10 cellular contexts compared by ENCODE assay signal in the genomic region with DNA sequence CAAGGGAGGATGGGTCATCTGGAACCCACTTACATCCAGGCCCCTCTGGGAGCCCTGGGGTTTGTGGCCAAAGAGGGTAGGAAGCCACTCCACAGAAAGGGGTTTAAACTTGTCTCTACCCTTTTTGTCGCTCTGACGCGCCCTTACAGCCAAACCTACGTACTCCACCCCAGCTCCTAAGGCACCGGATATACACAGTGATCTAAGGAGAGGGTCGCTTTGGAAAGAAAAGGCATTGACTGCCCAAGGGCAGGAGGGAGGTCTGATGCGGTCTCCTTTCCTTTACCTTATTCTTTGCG. TPM values are rescaled to one million over a fixed set of nuclear protein-coding genes. Genes with fewer than 3 reads are reported as not detected.
A peak's percentile ranks its signal among the peaks of the same experiment; 100 is the strongest.
DNase-seq lines count a peak whose midpoint lies in the region; ATAC-seq, FAIRE-seq and TF ChIP-seq lines count a peak whose summit lies in the region.
"Had no signal": no experiment of that assay in that cellular context is flagged by ENCODE, and none has a peak within 500 bp of the region (broad histone marks: within the 10 kb centered on the region; RNA-seq: fewer than 3 reads in every experiment).

No MANE protein-coding gene starts in this region.

- no peak overlapping the region for H3K23ac ChIP-seq in H1 (ENCODE audit: insufficient read length)

- H3K27me3 ChIP-seq in H1 (replicated peaks in 1 of 4; ENCODE audit: control insufficient read depth in 3 of 4, extremely low read depth in 1 of 4, insufficient read depth in 3 of 4, low read length in 3 of 4) (peaks cover 0 to 12% (median 9%) of the 10 kb centered on the region in 4 experiments; a peak in 5 of 7 replicates), muscle layer of colon (ENCODE audit: control insufficient read depth in 1 of 2, insufficient read depth in 2 of 2, low read length in 2 of 2) (no peaks in the 10 kb centered on the region), tibial nerve (no peaks in the 10 kb centered on the region)

- peak; percentile 43 for DNase-seq in DMS 273 (lab: John Stamatoyannopoulos, UW; ENCODE audit: unreplicated experiment)
- no peak for DNase-seq in DMS 273 treated with DMSO at 0.1 percent for 48 hours (lab: John Stamatoyannopoulos, UW)
- no peak for DNase-seq in H1 (ENCODE audit: low read depth in 1 of 2, low spot score in 2 of 2)
- DNase-seq in tibial nerve (ENCODE audit: low spot score in 2 of 2): no peak
- DNase-seq in activated T-cell treated with anti-CD3 and anti-CD28 coated beads, Interleukin-2, amount 50 U/mL, for 48 hours: no peak
- DNase-seq: activated naive CD8-positive, alpha-beta T cell treated with anti-CD3 and anti-CD28 coated beads, Interleukin-2, amount 10 ng/mL, durations not matched to agents 7 days and 5 days had no signal

- peak overlapping the region; percentile 75 to 92 for H3K4me2 ChIP-seq in H1 (ENCODE audit: insufficient read depth in 1 of 2, low read depth in 2 of 2, low read length in 2 of 2)

- H3K27ac ChIP-seq in H1 (ENCODE audit: low read depth, low read length) (no peak overlapping the region), muscle layer of colon (ENCODE audit: low read depth, low read length) (peak overlapping the region; percentile 0), tibial nerve (peak overlapping the region; percentile 71 to 91 (median 84))

- FAIRE-seq in H1 (lab: Jason Lieb, UNC): no peak

- ATAC-seq in HG03521 (IDR thresholded peaks at IDR 0.05; ENCODE audit: unreplicated experiment) (no peak), HG03469 (IDR thresholded peaks at IDR 0.05; ENCODE audit: unreplicated experiment) (no peak)

- H4K8ac ChIP-seq in H1 (ENCODE audit: extremely low read depth, insufficient read depth, low read length): 0 out of 2 replicates have a peak overlapping the region, but pooled peaks have one; percentile 35

- peaks cover 14% of the 10 kb centered on the region for H3K23me2 ChIP-seq in H1 (ENCODE audit: low read depth, low read length)

- H3K36me3 ChIP-seq in H1 (ENCODE audit: control insufficient read depth in 2 of 4, insufficient read depth in 4 of 4, low read length in 3 of 4) (no peaks in the 10 kb centered on the region), muscle layer of colon (ENCODE audit: insufficient read depth, low read length) (no peaks in the 10 kb centered on the region), tibial nerve (no peaks in the 10 kb centered on the region)

- TF ChIP-seq RAD21 in H1 (IDR thresholded peaks at IDR 0.05 in 1 of 2, conservative IDR thresholded peaks at IDR 0.05 in 1 of 2; ENCODE audit: low read depth in 2 of 2, low read length in 2 of 2): no peak

- H3K56ac ChIP-seq in H1 (replicated peaks; ENCODE audit: insufficient read length, low read depth, low read length): no peak overlapping the region

- H3K4me3 ChIP-seq in H1 (ENCODE audit: extremely low read depth in 1 of 4, insufficient read depth in 2 of 4, low read depth in 3 of 4, low read length in 4 of 4) (peak overlapping the region; percentile 59 to 91 (median 66)), muscle layer of colon (ENCODE audit: low read depth in 1 of 2, low read length in 2 of 2) (peak overlapping the region in 1 of 2 donors; percentile 6), tibial nerve (peak overlapping the region in 2 of 4 donors; percentile 61 to 79)

- no peak for TF ChIP-seq POLR2A in H1 (IDR thresholded peaks at IDR 0.05; ENCODE audit: control extremely low read depth in 1 of 2, low read depth in 2 of 2, low read length in 2 of 2)
- no peak for TF ChIP-seq POLR2A in tibial nerve (IDR thresholded peaks at IDR 0.05)

- no peak overlapping the region for H3K4ac ChIP-seq in H1 (replicated peaks; ENCODE audit: insufficient read length, low read depth, low read length)

- H2BK15ac ChIP-seq in H1 (ENCODE audit: low read length): 0 out of 2 replicates have a peak overlapping the region, but pooled peaks have one; percentile 72

- CTCF ChIA-PET in H1 (lab: Charles Lee; ENCODE audit: partially characterized antibody): interaction anchor here (0.6 to 1.6 kb wide), 4 partner anchors 71 to 1320 kb away, joined by 3 to 4 read pairs (median 3); no protein-coding TSS in a partner anchor

- WGBS in H1 (ENCODE audit: extremely low coverage in 1 of 2, insufficient coverage in 1 of 2, insufficient read length in 1 of 2, insufficient replicate concordance in 2 of 2, low coverage in 1 of 2, low lambda C conversion rate in 2 of 2, missing lambda C conversion rate in 1 of 2), 2 experiments: 24% methylated on average over 8 of the region's 8 CpGs; no CpG with 5 or more reads in 1 of the 2 experiments
- WGBS in tibial nerve, 2 donors: 69 to 71% methylated on average over 8 of the region's 8 CpGs

- H2BK120ac ChIP-seq in H1 (replicated peaks; ENCODE audit: low read depth, low read length): peak overlapping the region; percentile 87

- H2AFZ ChIP-seq in H1 (ENCODE audit: low read length): peak overlapping the region; percentile 74

- H4K20me1 ChIP-seq in H1 (replicated peaks in 1 of 2; ENCODE audit: control insufficient read depth in 1 of 2, insufficient read depth in 2 of 2, low read length in 2 of 2): peaks cover 2 to 7% of the 10 kb centered on the region in 2 experiments

- H3K79me1 ChIP-seq in H1 (ENCODE audit: low read depth, low read length): no peaks in the 10 kb centered on the region

- no peak for TF ChIP-seq EP300 in H1 (IDR thresholded peaks at IDR 0.05; ENCODE audit: borderline replicate concordance in 1 of 2, low read depth in 2 of 2, low read length in 2 of 2)
- TF ChIP-seq EP300 in tibial nerve (IDR thresholded peaks at IDR 0.05): no peak

- H3K4me1 ChIP-seq in H1 (replicated peaks in 1 of 4; ENCODE audit: control insufficient read depth in 3 of 4, insufficient read depth in 4 of 4, low read length in 3 of 4): peaks cover 4 to 15% (median 6%) of the 10 kb centered on the region in 4 experiments; a peak in 6 of 7 replicates
- peaks cover 18% of the 10 kb centered on the region for H3K4me1 ChIP-seq in muscle layer of colon (ENCODE audit: insufficient read depth, low read length)
- peaks cover 0 to 40% (median 7%) of the 10 kb centered on the region in 4 donors for H3K4me1 ChIP-seq in tibial nerve

- H2AK5ac ChIP-seq in H1 (ENCODE audit: low read depth, low read length): no peak overlapping the region

- H2BK20ac ChIP-seq in H1 (ENCODE audit: low read length): no peak overlapping the region

- H3K9me3 ChIP-seq in H1 (ENCODE audit: insufficient read depth in 2 of 2, low read depth in 1 of 2, low read length in 1 of 2): no peaks in the 10 kb centered on the region
- H3K9me3 ChIP-seq in muscle layer of colon (ENCODE audit: low read length): no peaks in the 10 kb centered on the region
- no peaks in the 10 kb centered on the region for H3K9me3 ChIP-seq in tibial nerve

- no peak overlapping the region for H4K5ac ChIP-seq in H1 (ENCODE audit: insufficient read length, low read depth, low read length)

- H3K14ac ChIP-seq in H1 (ENCODE audit: insufficient read length): no peak overlapping the region

- TF ChIP-seq CTCF in H1 (IDR thresholded peaks at IDR 0.05; ENCODE audit: control extremely low read depth in 1 of 3, insufficient read depth in 1 of 3, low read depth in 1 of 3, low read length in 3 of 3): no peak
- TF ChIP-seq CTCF in tibial nerve (IDR thresholded peaks at IDR 0.05): no peak

- peak overlapping the region; percentile 60; the same call in 1 of the 2 replicates for H2BK12ac ChIP-seq in H1 (ENCODE audit: low read depth, low read length)

- no peaks in the 10 kb centered on the region for H3K79me2 ChIP-seq in H1 (ENCODE audit: control insufficient read depth in 1 of 2, insufficient read depth in 2 of 2, low read length in 2 of 2)

- POLR2A ChIA-PET in H1 (lab: Charles Lee; ENCODE audit: partially characterized antibody): no interaction called here

- H3K18ac ChIP-seq in H1 (ENCODE audit: extremely low read depth, low read length): no peak overlapping the region; the same call in 1 of the 2 replicates

- no peak overlapping the region for H4K91ac ChIP-seq in H1 (replicated peaks; ENCODE audit: insufficient read length, low read length)

- no peak overlapping the region for H2BK5ac ChIP-seq in H1 (ENCODE audit: low read depth, low read length)

- no peak overlapping the region for H3K9ac ChIP-seq in H1 (replicated peaks in 1 of 4; ENCODE audit: extremely low read depth in 1 of 4, low read depth in 3 of 4, low read length in 3 of 4)
- H3K9ac ChIP-seq in muscle layer of colon (ENCODE audit: low read length): no peak overlapping the region

TF ChIP-seq in H1, 55 proteins besides CTCF, POLR2A, EP300 and RAD21:
- TF ChIP-seq KDM4A (IDR thresholded peaks at IDR 0.05; ENCODE audit: low read depth, low read length, severe bottlenecking) (peak; percentile 16), PHF8 (conservative IDR thresholded peaks at IDR 0.05; ENCODE audit: low read depth, low read length) (no peak)

RNA-seq across cellular contexts. Expression of a gene that starts 0.6 kb away (rescaled TPM):
- 6.8 TPM in 2 replicates for total RNA-seq in H1 (2021; fragmentation: NEBNext Ultra II Directional; extraction: Animal tissue kit (Norgen Biotek cat#: 25700))
- 1.9 and 3.6 TPM in 2 replicates for polyA plus RNA-seq in H1 (2011; rRNA removed)
- 3.6 TPM for polyA plus RNA-seq in H1 (2011; cell fraction: cytosol; rRNA removed)
- 3.5 TPM for polyA plus RNA-seq in H1 (2011; cell fraction: nucleus; rRNA removed)
- 4.1 to 6.6 TPM (median 5.6 TPM) in 4 replicates for polyA plus RNA-seq in H1 (2012, experiment 1 of 2)
- 0.73 TPM for polyA plus RNA-seq in H1 (2012, experiment 2 of 2)
- 3.4 TPM for polyA plus RNA-seq in H1 (2013, experiment 1 of 2)
- polyA plus RNA-seq in H1 (2013, experiment 2 of 2): 3.6 TPM
- 11.9 and 16.1 TPM in 2 replicates for polyA minus RNA-seq in H1 (2011; rRNA and poly(A)+ RNA removed)
- polyA minus RNA-seq in H1 (2011; cell fraction: cytosol; rRNA and poly(A)+ RNA removed): 9.4 TPM
- 14.2 TPM for polyA minus RNA-seq in H1 (2011; cell fraction: nucleus; rRNA and poly(A)+ RNA removed)
- total RNA-seq in tibial nerve: 10 to 100 TPM; 27.4 to 30.9 (median 29.7) TPM
- total RNA-seq: activated naive CD8-positive, alpha-beta T cell treated with anti-CD3 and anti-CD28 coated beads, Interleukin-2, amount 10 ng/mL, durations not matched to agents 7 days and 5 days; T-helper 1 cell treated with Interleukin-12 subunit alpha and Interleukin-12 subunit beta and Interleukin-4 antibody, amounts not matched to agents 30 ng/mL and 1 ng/mL, for 36 hours had no signal
